10 cellular contexts compared by ENCODE assay signal in genomic region chr9:125446581-125447094, GRCh38.
DNase-seq lines count a peak whose midpoint lies in the region; ATAC-seq and TF ChIP-seq lines count a peak whose summit lies in the region.
"Had no signal": no experiment of that assay in that cellular context is flagged by ENCODE, and none has a peak within 500 bp of the region (broad histone marks: within the 10 kb centered on the region; RNA-seq: fewer than 3 reads in every experiment).

No MANE protein-coding gene starts in this region.

- H3K4me1 Mint-ChIP-seq in central memory CD8-positive, alpha-beta T cell, result peaks cover 4% of the 10 kb centered on the region

- 69 to 94% methylated on average over 6 of the region's 6 CpGs for WGBS in sigmoid colon, 2 donors

- no peak overlapping the region for H3K27ac Mint-ChIP-seq in central memory CD8-positive, alpha-beta T cell (ENCODE audit: low read depth)

- no peak for TF ChIP-seq POLR2A in sigmoid colon (IDR thresholded peaks at IDR 0.05)

- TF ChIP-seq EP300 in sigmoid colon (IDR thresholded peaks at IDR 0.05), result no peak

- H3K9me3 ChIP-seq in sigmoid colon, result no peaks in the 10 kb centered on the region
- H3K9me3 ChIP-seq: thoracic aorta had no signal

- no peak overlapping the region for H3K27ac ChIP-seq in sigmoid colon
- H3K27ac ChIP-seq: KMS-11, thoracic aorta had no signal

- H3K27me3 ChIP-seq in sigmoid colon, result no peaks in the 10 kb centered on the region

- no peak overlapping the region for H3K4me3 ChIP-seq in sigmoid colon
- H3K4me3 ChIP-seq: thoracic aorta had no signal

- H3K4me1 ChIP-seq in sigmoid colon, result no peaks in the 10 kb centered on the region

- H3K4me3 Mint-ChIP-seq in central memory CD8-positive, alpha-beta T cell, result no peak overlapping the region

- H3K9me3 Mint-ChIP-seq in central memory CD8-positive, alpha-beta T cell, result no peaks in the 10 kb centered on the region

- intact Hi-C loops in sigmoid colon (cut with DNase I), result no loop called here

- no peak for DNase-seq in central memory CD8-positive, alpha-beta T cell (ENCODE audit: low spot score in 2 of 2)
- DNase-seq in NK-92 treated with Interleukin-12 subunit alpha and Interleukin-12 subunit beta, amount 100 ng/mL, for 24 hours (lab: John Stamatoyannopoulos, UW), result no peak
- DNase-seq in OCI-M2 (lab: John Stamatoyannopoulos, UW; ENCODE audit: unreplicated experiment), result no peak
- no peak for DNase-seq in sigmoid colon
- no peak for DNase-seq in DMS114 treated with DMSO at 0.1 percent for 48 hours (lab: John Stamatoyannopoulos, UW; ENCODE audit: unreplicated experiment)

- H3K36me3 ChIP-seq in sigmoid colon, result peaks cover 0 to 8% (median 0%) of the 10 kb centered on the region in 4 donors

- peak; percentile 85 for ATAC-seq in GM18498 (IDR thresholded peaks at IDR 0.05; ENCODE audit: unreplicated experiment)
- ATAC-seq in GM21367 (IDR thresholded peaks at IDR 0.05; ENCODE audit: unreplicated experiment), result peak; percentile 95
- peak; percentile 73 for ATAC-seq in HG03280 (IDR thresholded peaks at IDR 0.05; ENCODE audit: unreplicated experiment)
- ATAC-seq in central memory CD8-positive, alpha-beta T cell (replicated peaks; ENCODE audit: extremely low read depth, poor library complexity, severe bottlenecking), result peak; percentile 10

- H3K27me3 Mint-ChIP-seq in central memory CD8-positive, alpha-beta T cell, result no peaks in the 10 kb centered on the region

- H3K36me3 Mint-ChIP-seq in central memory CD8-positive, alpha-beta T cell (ENCODE audit: insufficient read depth), result peaks cover 11% of the 10 kb centered on the region

- no peak for TF ChIP-seq CTCF in sigmoid colon (IDR thresholded peaks at IDR 0.05)

Comparison
In these comparisons a context has a peak if more than half of its experiments do, and no peak if none do; other contexts are left out.
1. ATAC-seq: peak in every context shown above with its lines; median percentile 95 in GM21367; 85 in GM18498; 73 in HG03280; 10 in central memory CD8-positive, alpha-beta T cell.